17 cellular contexts compared by ENCODE assay signal in the genomic region with DNA sequence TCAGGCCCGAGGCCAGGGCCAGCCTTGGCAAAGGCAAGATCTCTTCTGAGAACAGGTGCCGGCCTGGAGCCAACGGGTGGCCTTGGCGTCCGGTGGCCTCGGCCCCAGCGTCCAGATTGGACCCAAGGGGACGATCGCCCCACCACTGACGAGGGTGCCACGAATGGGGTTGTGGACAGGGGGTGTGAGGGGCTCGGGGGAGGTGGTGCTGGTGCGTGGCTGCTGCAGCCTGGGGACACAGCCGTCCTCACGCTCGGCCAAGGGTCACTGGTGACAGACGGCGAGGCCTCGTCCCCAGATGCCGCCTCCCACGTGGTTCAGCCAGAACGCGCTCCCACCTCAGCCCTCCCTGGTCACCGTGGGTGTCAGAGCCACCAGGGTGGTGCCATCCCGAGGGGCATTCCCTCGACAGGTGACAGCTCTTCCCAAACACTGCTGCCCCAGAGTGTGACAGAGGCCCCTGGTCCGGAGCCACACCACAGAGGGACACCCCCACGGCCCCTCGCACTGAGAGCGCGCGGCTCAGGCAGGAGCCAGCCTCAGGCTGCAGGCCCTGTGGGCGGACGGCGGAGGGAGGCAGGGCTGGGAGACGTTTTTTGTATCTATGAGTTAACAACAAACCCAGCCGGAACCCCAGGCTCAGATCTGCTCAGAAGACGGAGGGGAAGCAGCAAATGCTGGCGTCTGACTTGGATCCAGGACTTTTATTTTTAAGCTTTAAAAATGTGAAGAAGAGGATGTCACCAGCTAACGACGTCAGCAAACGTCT. TPM values are rescaled to one million over a fixed set of nuclear protein-coding genes. Genes with fewer than 3 reads are reported as not detected.
DNase-seq lines count a peak whose midpoint lies in the region; ATAC-seq and TF ChIP-seq lines count a peak whose summit lies in the region.
"Had no signal": no experiment of that assay in that cellular context is flagged by ENCODE, and none has a peak within 500 bp of the region (broad histone marks: within the 10 kb centered on the region; RNA-seq: fewer than 3 reads in every experiment).

No MANE protein-coding gene starts in this region.

- H3K27me3 Mint-ChIP-seq in activated naive CD8-positive, alpha-beta T cell = peaks cover 11% of the 10 kb centered on the region
- peaks cover 10% of the 10 kb centered on the region for H3K27me3 Mint-ChIP-seq in activated naive CD8-positive, alpha-beta T cell treated with anti-CD3 and anti-CD28 coated beads for 36 hours
- H3K27me3 Mint-ChIP-seq in memory B cell = peaks cover 11% of the 10 kb centered on the region

- peaks cover 30% of the 10 kb centered on the region for H3K4me1 Mint-ChIP-seq in activated naive CD8-positive, alpha-beta T cell (ENCODE audit: low read depth)
- peaks cover 18% of the 10 kb centered on the region for H3K4me1 Mint-ChIP-seq in activated naive CD8-positive, alpha-beta T cell treated with anti-CD3 and anti-CD28 coated beads for 36 hours
- H3K4me1 Mint-ChIP-seq in memory B cell = peaks cover 11% of the 10 kb centered on the region

- CTCF ChIA-PET in HEK293 (lab: Yijun Ruan, JAX) = no interaction called here

- H3K4me3 Mint-ChIP-seq in activated naive CD8-positive, alpha-beta T cell = peak overlapping the region; percentile 51
- H3K4me3 Mint-ChIP-seq in activated naive CD8-positive, alpha-beta T cell treated with anti-CD3 and anti-CD28 coated beads for 36 hours = no peak overlapping the region
- peak overlapping the region; percentile 42 for H3K4me3 Mint-ChIP-seq in memory B cell

- no peak overlapping the region for H3K27ac ChIP-seq in HEK293 (ENCODE audit: extremely low read depth, low read depth, low read length)
- no peak overlapping the region for H3K27ac ChIP-seq in tibial artery
- H3K27ac ChIP-seq in coronary artery = no peak overlapping the region
- H3K27ac ChIP-seq: brain microvascular endothelial cell had no signal

- no peaks in the 10 kb centered on the region for H3K9me3 Mint-ChIP-seq in activated naive CD8-positive, alpha-beta T cell (ENCODE audit: low read depth)
- H3K9me3 Mint-ChIP-seq in activated naive CD8-positive, alpha-beta T cell treated with anti-CD3 and anti-CD28 coated beads for 36 hours = no peaks in the 10 kb centered on the region
- H3K9me3 Mint-ChIP-seq in memory B cell = peaks cover 4% of the 10 kb centered on the region

- H3K36me3 ChIP-seq in HEK293 (ENCODE audit: control insufficient read depth in 2 of 2, insufficient read depth in 1 of 2, low read length in 2 of 2) = peaks cover 0 to 6% of the 10 kb centered on the region in 2 experiments; a peak in 2 of 3 replicates
- H3K36me3 ChIP-seq in tibial artery = no peaks in the 10 kb centered on the region
- H3K36me3 ChIP-seq: brain microvascular endothelial cell had no signal

- POLR2A ChIA-PET in HEK293 (lab: Yijun Ruan, JAX) = no interaction called here

- ATAC-seq in memory B cell (ENCODE audit: low read depth) (no peak), HG03354 (IDR thresholded peaks at IDR 0.05; ENCODE audit: poor library complexity, severe bottlenecking, unreplicated experiment) (no peak)
- ATAC-seq: K562 had no signal

- H3K4me1 ChIP-seq in HEK293 (ENCODE audit: control insufficient read depth, insufficient read depth, low read length) (no peaks in the 10 kb centered on the region), tibial artery (peaks cover 0 to 5% (median 2%) of the 10 kb centered on the region in 4 donors)

- no peaks in the 10 kb centered on the region for H3K9me3 ChIP-seq in HEK293 (ENCODE audit: control insufficient read depth, insufficient read depth, low read depth, low read length)
- no peaks in the 10 kb centered on the region for H3K9me3 ChIP-seq in tibial artery
- H3K9me3 ChIP-seq: Caco-2 had no signal

- H3K27me3 ChIP-seq in tibial artery = peaks cover 0 to 25% of the 10 kb centered on the region in 2 donors
- H3K27me3 ChIP-seq: brain microvascular endothelial cell had no signal

- TF ChIP-seq CTCF in HEK293 (tag by site-specific recombination; IDR thresholded peaks at IDR 0.05) (no peak), tibial artery (IDR thresholded peaks at IDR 0.05) (no peak), coronary artery (IDR thresholded peaks at IDR 0.05) (no peak)

- no peak for DNase-seq in activated naive CD8-positive, alpha-beta T cell treated with anti-CD3 and anti-CD28 coated beads for 36 hours
- DNase-seq in memory B cell (ENCODE audit: low spot score in 2 of 2) (no peak), tibial artery (peak; percentile 16 to 62), coronary artery (ENCODE audit: low spot score) (no peak), GM19238 (ENCODE audit: insufficient read length, low spot score) (no peak)
- DNase-seq: activated CD4-positive, alpha-beta T cell treated with anti-CD3 and anti-CD28 coated beads, Interleukin-2, amount 50 U/mL, for 1 hour; brain microvascular endothelial cell; cortex of kidney; mammary epithelial cell; NCI-H1930; NK-92 treated with Interleukin-12 subunit alpha and Interleukin-12 subunit beta, amount 100 ng/mL, for 24 hours; substantia nigra had no signal

- intact Hi-C loops in tibial artery (cut with DNase I; ENCODE audit: low total_unique reads) = no loop called here

- H3K27ac Mint-ChIP-seq in activated naive CD8-positive, alpha-beta T cell = no peak overlapping the region
- H3K27ac Mint-ChIP-seq in activated naive CD8-positive, alpha-beta T cell treated with anti-CD3 and anti-CD28 coated beads for 36 hours = no peak overlapping the region
- no peak overlapping the region for H3K27ac Mint-ChIP-seq in memory B cell

- H3K4me3 ChIP-seq in HEK293 (ENCODE audit: low read depth, low read length) (no peak overlapping the region), tibial artery (no peak overlapping the region), coronary artery (no peak overlapping the region)
- H3K4me3 ChIP-seq: K562 had no signal

- H3K36me3 Mint-ChIP-seq in activated naive CD8-positive, alpha-beta T cell = peaks cover 3% of the 10 kb centered on the region
- H3K36me3 Mint-ChIP-seq in activated naive CD8-positive, alpha-beta T cell treated with anti-CD3 and anti-CD28 coated beads for 36 hours = peaks cover 2% of the 10 kb centered on the region
- peaks cover 5% of the 10 kb centered on the region for H3K36me3 Mint-ChIP-seq in memory B cell

TF ChIP-seq in HEK293, 187 proteins besides CTCF, POLR2A, EP300 and RAD21:
- peak; percentile 21; the same call in 1 of the 2 replicates for TF ChIP-seq ZFHX2 (tag by site-specific recombination; conservative IDR thresholded peaks at IDR 0.05)
- no peak for TF ChIP-seq ZNF292 (tag by site-specific recombination; IDR thresholded peaks at IDR 0.05; ENCODE audit: borderline replicate concordance, low read depth)

RNA-seq across cellular contexts. Expression of a gene that starts 18.5 kb away (rescaled TPM):
- 1 to 10 TPM; 1.1 to 1.5 TPM for total RNA-seq in activated naive CD8-positive, alpha-beta T cell treated with anti-CD3 and anti-CD28 coated beads for 36 hours
- total RNA-seq: Caco-2, K562 had no signal

Comparison
In these comparisons a context has a peak if more than half of its experiments do, and no peak if none do; other contexts are left out.
1. DNase-seq: peak in tibial artery (2 of 2); none in activated naive CD8-positive, alpha-beta T cell treated with anti-CD3 and anti-CD28 coated beads for 36 hours (single experiment), memory B cell (0 of 2), coronary artery (single experiment) and GM19238 (single experiment).